In the genomic region with DNA sequence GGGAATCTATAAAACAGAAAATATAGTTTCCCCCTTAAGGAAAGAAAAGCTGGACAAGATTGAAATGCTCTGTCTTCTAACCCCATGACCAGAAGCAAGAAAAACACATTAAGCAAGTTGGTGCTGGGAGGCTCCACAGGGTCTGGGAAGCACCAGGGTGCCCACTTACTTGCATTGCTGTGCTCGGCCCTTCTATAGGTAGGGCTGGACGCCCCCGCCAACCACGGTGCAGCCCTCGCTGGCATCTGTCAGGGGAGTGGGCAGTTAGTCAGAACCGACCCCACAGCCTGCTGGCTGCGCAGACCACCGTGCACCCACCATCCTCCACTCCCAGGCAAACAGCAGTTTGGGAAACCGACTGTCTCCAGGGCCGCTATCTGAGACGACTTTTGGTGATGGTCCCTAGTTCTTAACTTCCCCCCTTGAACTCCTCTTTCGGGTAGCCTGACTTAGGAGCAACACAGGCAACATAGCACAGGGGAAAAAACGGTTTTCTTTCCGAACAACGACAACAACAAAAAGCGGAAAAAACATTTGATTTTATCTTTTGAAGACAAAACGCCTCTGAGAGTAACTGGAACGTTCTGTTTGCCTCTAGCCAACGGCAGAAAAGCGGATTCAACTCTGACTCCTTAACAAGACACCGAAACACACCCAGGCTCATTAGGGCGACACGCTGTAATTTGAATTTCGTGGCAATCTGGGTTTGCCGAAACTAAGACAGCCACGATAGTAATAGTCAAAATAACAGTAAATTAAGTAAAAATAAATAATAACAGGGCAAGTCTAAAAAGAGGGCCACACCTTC, we compare ENCODE assay signal across 1 cellular context.
TF ChIP-seq lines count a peak whose summit lies in the region.

No MANE protein-coding gene starts in this region.

TF ChIP-seq in H1, 55 proteins besides CTCF, POLR2A, EP300 and RAD21:
- no peak for TF ChIP-seq JUN (IDR thresholded peaks at IDR 0.05; ENCODE audit: low read depth, low read length)
- TF ChIP-seq CHD1 (IDR thresholded peaks at IDR 0.05; ENCODE audit: low read depth, low read length), result no peak
- TF ChIP-seq SP2 (IDR thresholded peaks at IDR 0.05; ENCODE audit: low read length), result no peak
- no peak for TF ChIP-seq EGR1 (IDR thresholded peaks at IDR 0.05; ENCODE audit: borderline replicate concordance, low read depth, low read length)
- TF ChIP-seq CBX8 (IDR thresholded peaks at IDR 0.05; ENCODE audit: borderline replicate concordance, low read depth, low read length), result no peak
- TF ChIP-seq ASH2L (IDR thresholded peaks at IDR 0.05; ENCODE audit: low read length), result no peak
- no peak for TF ChIP-seq BACH1 (IDR thresholded peaks at IDR 0.05; ENCODE audit: low read length)
- no peak; the same call in 1 of the 2 replicates for TF ChIP-seq POLR2AphosphoS5 (IDR thresholded peaks at IDR 0.05; ENCODE audit: low read depth, low read length)
- TF ChIP-seq ZNF274 (IDR thresholded peaks at IDR 0.05; ENCODE audit: borderline replicate concordance, extremely low read depth, low read length), result no peak
- no peak for TF ChIP-seq TBP (IDR thresholded peaks at IDR 0.05; ENCODE audit: low read depth, low read length)
